ENCODE assay signal across 25 cellular contexts in the genomic region with DNA sequence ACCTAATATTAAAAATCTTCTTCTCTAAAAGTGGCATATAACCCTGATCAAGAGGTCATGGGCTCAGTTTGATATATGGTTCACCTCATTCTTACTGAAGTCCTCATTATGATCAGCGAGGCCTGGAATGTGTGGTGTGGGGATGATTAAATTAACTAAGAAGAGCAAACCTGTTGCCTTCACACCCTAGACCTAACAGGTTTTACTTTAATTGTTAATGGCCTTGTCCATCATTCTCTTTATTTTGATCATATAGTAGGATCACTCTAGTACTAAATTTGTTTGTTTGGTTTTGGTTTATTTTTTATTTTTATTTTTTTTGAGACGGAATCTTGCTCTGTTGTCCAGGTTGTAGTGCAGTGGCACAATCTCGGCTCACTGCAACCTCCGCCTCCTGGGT.
"Had no signal": no experiment of that assay in that cellular context is flagged by ENCODE, and none has a peak within 500 bp of the region (broad histone marks: within the 10 kb centered on the region; RNA-seq: fewer than 3 reads in every experiment).

No MANE protein-coding gene starts in this region.

- H3K9me3 ChIP-seq: colonic mucosa, esophagus muscularis mucosa, esophagus squamous epithelium, gastrocnemius medialis, gastroesophageal sphincter, heart left ventricle, heart right ventricle had no signal

- H3K9me3 Mint-ChIP-seq: dendritic cell treated with granulocyte-macrophage colony-stimulating factor and Interleukin-4, amounts not matched to agents 40 ng/mL and 50 ng/mL, for 4 days; effector memory CD8-positive, alpha-beta T cell; endodermal cell had no signal

- H3K4me3 Mint-ChIP-seq: dendritic cell treated with granulocyte-macrophage colony-stimulating factor and Interleukin-4, amounts not matched to agents 40 ng/mL and 50 ng/mL, for 4 days; effector memory CD8-positive, alpha-beta T cell; endodermal cell had no signal

- H3K4me1 ChIP-seq: colonic mucosa had no signal

- H3K27ac ChIP-seq: colonic mucosa, coronary artery, dorsolateral prefrontal cortex, epithelial cell of prostate, esophagus muscularis mucosa, esophagus squamous epithelium, foreskin keratinocyte, gastrocnemius medialis, heart left ventricle, hepatocyte had no signal

- H3K4me3 ChIP-seq: colonic mucosa, coronary artery, dorsolateral prefrontal cortex, esophagus muscularis mucosa, esophagus squamous epithelium, gastrocnemius medialis, gastroesophageal sphincter, heart left ventricle, heart right ventricle, hepatocyte had no signal

- H3K36me3 ChIP-seq: colonic mucosa had no signal

- H3K27me3 Mint-ChIP-seq: dendritic cell treated with granulocyte-macrophage colony-stimulating factor and Interleukin-4, amounts not matched to agents 40 ng/mL and 50 ng/mL, for 4 days; effector memory CD8-positive, alpha-beta T cell had no signal

- H3K27ac Mint-ChIP-seq: dendritic cell treated with granulocyte-macrophage colony-stimulating factor and Interleukin-4, amounts not matched to agents 40 ng/mL and 50 ng/mL, for 4 days; effector memory CD8-positive, alpha-beta T cell; endodermal cell had no signal

- DNase-seq: colonic mucosa; cortex of kidney; dermis blood vessel endothelial cell; dorsolateral prefrontal cortex; effector CD4-positive, alpha-beta T cell; effector CD8-positive, alpha-beta T cell; effector memory CD4-positive, alpha-beta T cell; effector memory CD8-positive, alpha-beta T cell; endodermal cell; erythroblast; esophagus squamous epithelium; foreskin fibroblast; foreskin keratinocyte; foreskin melanocyte; gastrocnemius medialis; glutamatergic neuron; head of caudate nucleus; heart left ventricle; heart right ventricle had no signal
